In the genomic region with DNA sequence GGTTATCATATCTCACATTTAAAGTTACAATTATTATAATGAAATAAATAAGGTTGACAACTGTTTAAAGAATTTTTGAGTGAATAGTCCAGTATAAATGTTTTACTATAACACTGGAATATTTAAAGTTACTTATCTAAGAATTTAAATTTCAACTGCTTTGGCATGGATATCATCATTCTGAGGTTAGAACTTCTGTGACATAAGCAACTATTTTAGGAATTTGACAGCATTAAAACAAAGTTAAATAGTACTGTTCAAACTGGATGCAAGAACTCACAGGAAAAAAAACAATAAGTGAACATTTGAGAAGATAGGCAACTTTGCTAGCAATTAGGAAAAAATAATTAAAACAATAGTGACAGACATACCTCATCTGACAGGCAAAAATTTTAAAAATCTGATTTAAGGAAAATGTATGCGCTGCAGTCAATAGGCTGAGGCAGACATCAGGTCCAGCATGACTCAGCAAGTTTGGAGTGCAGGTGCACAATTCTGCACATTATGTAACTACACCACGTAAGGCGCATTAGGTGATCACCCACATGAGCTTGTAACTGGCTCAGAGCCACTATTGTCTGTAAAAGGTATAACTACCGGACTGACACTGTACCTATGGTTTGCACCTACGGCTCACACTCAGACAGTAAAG, we compare ENCODE assay signal across 1 cellular context.
TF ChIP-seq lines count a peak whose summit lies in the region.

No MANE protein-coding gene starts in this region.

TF ChIP-seq in GM12878, 131 proteins besides CTCF, POLR2A, EP300 and RAD21 (continued from another document):
- TF ChIP-seq, protein P1, sequence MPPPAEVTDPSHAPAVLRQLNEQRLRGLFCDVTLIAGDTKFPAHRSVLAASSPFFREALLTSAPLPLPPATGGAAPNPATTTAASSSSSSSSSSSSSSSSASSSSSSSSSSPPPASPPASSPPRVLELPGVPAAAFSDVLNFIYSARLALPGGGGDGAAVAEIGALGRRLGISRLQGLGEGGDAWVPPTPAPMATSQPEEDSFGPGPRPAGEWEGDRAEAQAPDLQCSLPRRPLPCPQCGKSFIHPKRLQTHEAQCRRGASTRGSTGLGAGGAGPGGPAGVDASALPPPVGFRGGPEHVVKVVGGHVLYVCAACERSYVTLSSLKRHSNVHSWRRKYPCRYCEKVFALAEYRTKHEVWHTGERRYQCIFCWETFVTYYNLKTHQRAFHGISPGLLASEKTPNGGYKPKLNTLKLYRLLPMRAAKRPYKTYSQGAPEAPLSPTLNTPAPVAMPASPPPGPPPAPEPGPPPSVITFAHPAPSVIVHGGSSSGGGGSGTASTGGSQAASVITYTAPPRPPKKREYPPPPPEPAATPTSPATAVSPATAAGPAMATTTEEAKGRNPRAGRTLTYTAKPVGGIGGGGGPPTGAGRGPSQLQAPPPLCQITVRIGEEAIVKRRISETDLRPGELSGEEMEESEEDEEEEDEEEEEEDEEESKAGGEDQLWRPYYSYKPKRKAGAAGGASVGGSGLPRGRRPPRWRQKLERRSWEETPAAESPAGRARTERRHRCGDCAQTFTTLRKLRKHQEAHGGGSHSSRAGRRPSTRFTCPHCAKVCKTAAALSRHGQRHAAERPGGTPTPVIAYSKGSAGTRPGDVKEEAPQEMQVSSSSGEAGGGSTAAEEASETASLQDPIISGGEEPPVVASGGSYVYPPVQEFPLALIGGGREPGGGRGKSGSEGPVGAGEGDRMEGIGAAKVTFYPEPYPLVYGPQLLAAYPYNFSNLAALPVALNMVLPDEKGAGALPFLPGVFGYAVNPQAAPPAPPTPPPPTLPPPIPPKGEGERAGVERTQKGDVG (CRISPR knock-in tag; IDR thresholded peaks at IDR 0.05): no peak
- TF ChIP-seq HCFC1 (IDR thresholded peaks at IDR 0.05; ENCODE audit: low read length) (no peak), RELA (IDR thresholded peaks at IDR 0.05; ENCODE audit: borderline replicate concordance, partially characterized antibody) (no peak), CBX5 (IDR thresholded peaks at IDR 0.05; ENCODE audit: low read depth) (peak; percentile 72; the same call in 1 of the 2 replicates), TCF12 (IDR thresholded peaks at IDR 0.05; ENCODE audit: low read depth, low read length) (no peak), EED (IDR thresholded peaks at IDR 0.05; ENCODE audit: low read depth) (no peak)
- TF ChIP-seq, protein P2, sequence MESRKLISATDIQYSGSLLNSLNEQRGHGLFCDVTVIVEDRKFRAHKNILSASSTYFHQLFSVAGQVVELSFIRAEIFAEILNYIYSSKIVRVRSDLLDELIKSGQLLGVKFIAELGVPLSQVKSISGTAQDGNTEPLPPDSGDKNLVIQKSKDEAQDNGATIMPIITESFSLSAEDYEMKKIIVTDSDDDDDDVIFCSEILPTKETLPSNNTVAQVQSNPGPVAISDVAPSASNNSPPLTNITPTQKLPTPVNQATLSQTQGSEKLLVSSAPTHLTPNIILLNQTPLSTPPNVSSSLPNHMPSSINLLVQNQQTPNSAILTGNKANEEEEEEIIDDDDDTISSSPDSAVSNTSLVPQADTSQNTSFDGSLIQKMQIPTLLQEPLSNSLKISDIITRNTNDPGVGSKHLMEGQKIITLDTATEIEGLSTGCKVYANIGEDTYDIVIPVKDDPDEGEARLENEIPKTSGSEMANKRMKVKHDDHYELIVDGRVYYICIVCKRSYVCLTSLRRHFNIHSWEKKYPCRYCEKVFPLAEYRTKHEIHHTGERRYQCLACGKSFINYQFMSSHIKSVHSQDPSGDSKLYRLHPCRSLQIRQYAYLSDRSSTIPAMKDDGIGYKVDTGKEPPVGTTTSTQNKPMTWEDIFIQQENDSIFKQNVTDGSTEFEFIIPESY (IDR thresholded peaks at IDR 0.05): no peak
